Comparison of ENCODE assay signal across 9 cellular contexts in genomic region chr6:138109042-138109997, GRCh38.
DNase-seq lines count a peak whose midpoint lies in the region; ATAC-seq, FAIRE-seq and TF ChIP-seq lines count a peak whose summit lies in the region.
"Had no signal": no experiment of that assay in that cellular context is flagged by ENCODE, and none has a peak within 500 bp of the region (broad histone marks: within the 10 kb centered on the region; RNA-seq: fewer than 3 reads in every experiment).

No MANE protein-coding gene starts in this region.

- peak; percentile 41 for ATAC-seq in stimulated activated naive CD8-positive, alpha-beta T cell treated with anti-CD3 and anti-CD28 coated beads, Interleukin-15, amount 100 ng/mL, for 72 hours

- FAIRE-seq in HTR-8/SVneo (lab: Jason Lieb, UNC), result no peak

- peak overlapping the region; percentile 97 for H3K27ac ChIP-seq in epithelial cell of prostate
- H3K27ac ChIP-seq: BLaER1 treated with 17β-estradiol and CSF1 and Interleukin-3, amounts not matched to agents 10 nM and 100 nM had no signal

- peak overlapping the region; percentile 25 for H3K4me3 Mint-ChIP-seq in nephron progenitor cell
- no peak overlapping the region for H3K4me3 Mint-ChIP-seq in stimulated activated naive CD8-positive, alpha-beta T cell treated with anti-CD3 and anti-CD28 coated beads, Interleukin-15, amount 100 ng/mL, for 72 hours

- H3K36me3 Mint-ChIP-seq in nephron progenitor cell (ENCODE audit: low read depth), result no peaks in the 10 kb centered on the region

- peaks cover 24% of the 10 kb centered on the region for H3K27me3 Mint-ChIP-seq in nephron progenitor cell (ENCODE audit: low read depth, poor library complexity)
- H3K27me3 Mint-ChIP-seq in stimulated activated naive CD8-positive, alpha-beta T cell treated with anti-CD3 and anti-CD28 coated beads, Interleukin-15, amount 100 ng/mL, for 72 hours, result peaks cover 51% of the 10 kb centered on the region

- peaks cover 30% of the 10 kb centered on the region for H3K4me1 Mint-ChIP-seq in nephron progenitor cell
- peaks cover 31% of the 10 kb centered on the region for H3K4me1 Mint-ChIP-seq in stimulated activated naive CD8-positive, alpha-beta T cell treated with anti-CD3 and anti-CD28 coated beads, Interleukin-15, amount 100 ng/mL, for 72 hours

- H3K27ac Mint-ChIP-seq in nephron progenitor cell, result no peak overlapping the region
- H3K27ac Mint-ChIP-seq in stimulated activated naive CD8-positive, alpha-beta T cell treated with anti-CD3 and anti-CD28 coated beads, Interleukin-15, amount 100 ng/mL, for 72 hours, result no peak overlapping the region

- DNase-seq in NCI-H2107 treated with DMSO at 0.1 percent for 48 hours (lab: John Stamatoyannopoulos, UW; ENCODE audit: unreplicated experiment) (peak; percentile 87), NCI-H2107 (lab: John Stamatoyannopoulos, UW) (no peak), HTR-8/SVneo (ENCODE audit: insufficient read length, low spot score) (peak; percentile 31), OCI-M1 (lab: John Stamatoyannopoulos, UW) (peak; percentile 86), epithelial cell of prostate (ENCODE audit: low read depth, low spot score) (no peak), nephron progenitor cell (peak; percentile 78)
- peak; percentile 92 for DNase-seq in activated CD8-positive, alpha-beta memory T cell treated with anti-CD3 and anti-CD28 coated beads, Interleukin-2, amount 50 U/mL, for 48 hours
- peak; percentile 71 to 73 for DNase-seq in stimulated activated naive CD8-positive, alpha-beta T cell treated with anti-CD3 and anti-CD28 coated beads, Interleukin-15, amount 100 ng/mL, for 72 hours

- no peaks in the 10 kb centered on the region for H3K9me3 Mint-ChIP-seq in nephron progenitor cell
- no peaks in the 10 kb centered on the region for H3K9me3 Mint-ChIP-seq in stimulated activated naive CD8-positive, alpha-beta T cell treated with anti-CD3 and anti-CD28 coated beads, Interleukin-15, amount 100 ng/mL, for 72 hours

- peak; percentile 97 for TF ChIP-seq CTCF in nephron progenitor cell (IDR thresholded peaks at IDR 0.05)

Comparison
In these comparisons a context has a peak if more than half of its experiments do, and no peak if none do; other contexts are left out.
1. DNase-seq: peak in NCI-H2107 treated with DMSO at 0.1 percent for 48 hours (single experiment), HTR-8/SVneo (single experiment), OCI-M1 (single experiment), activated CD8-positive, alpha-beta memory T cell treated with anti-CD3 and anti-CD28 coated beads, Interleukin-2, amount 50 U/mL, for 48 hours (single experiment), nephron progenitor cell (single experiment) and stimulated activated naive CD8-positive, alpha-beta T cell treated with anti-CD3 and anti-CD28 coated beads, Interleukin-15, amount 100 ng/mL, for 72 hours (2 of 2); none in NCI-H2107 (single experiment) and epithelial cell of prostate (single experiment).